Comparison of ENCODE assay signal across 8 cellular contexts in genomic region chr22:22418957-22419356, GRCh38.
"Had no signal": no experiment of that assay in that cellular context is flagged by ENCODE, and none has a peak within 500 bp of the region (broad histone marks: within the 10 kb centered on the region; RNA-seq: fewer than 3 reads in every experiment).

No MANE protein-coding gene starts in this region.

- H3K4me3 ChIP-seq: GM12878 had no signal

- ATAC-seq: GM12878 had no signal

- FAIRE-seq: G401.6, GM12878, GM12891, GM12892, GM18507, GM19239 had no signal

- DNase-seq: GDM1, GF-D8 had no signal
